In genomic region chr17:57356153-57356721, GRCh38 we compare ENCODE assay signal across 10 cellular contexts.
DNase-seq lines count a peak whose midpoint lies in the region; ATAC-seq and TF ChIP-seq lines count a peak whose summit lies in the region.
"Had no signal": no experiment of that assay in that cellular context is flagged by ENCODE, and none has a peak within 500 bp of the region (broad histone marks: within the 10 kb centered on the region; RNA-seq: fewer than 3 reads in every experiment).

No MANE protein-coding gene starts in this region.

- TF ChIP-seq POLR2A in lower leg skin (IDR thresholded peaks at IDR 0.05) = no peak

- peak overlapping the region in 1 of 2 donors; percentile 33 for H3K4me3 Mint-ChIP-seq in activated T-cell treated with anti-CD3 and anti-CD28 coated beads, Interleukin-2, amount 50 U/mL, for 72 hours
- peak overlapping the region; percentile 19 for H3K4me3 Mint-ChIP-seq in central memory CD8-positive, alpha-beta T cell
- peak overlapping the region; percentile 72 for H3K4me3 Mint-ChIP-seq in stimulated activated memory B cell treated with anti-CD40 and anti-IgM and Interleukin-4, amounts not matched to agents 10 μg/mL and 1 μg/mL and 100 μg/mL, for 72 hours

- H3K27ac Mint-ChIP-seq in activated T-cell treated with anti-CD3 and anti-CD28 coated beads, Interleukin-2, amount 50 U/mL, for 72 hours = peak overlapping the region; percentile 32
- H3K27ac Mint-ChIP-seq in central memory CD8-positive, alpha-beta T cell (ENCODE audit: low read depth) = no peak overlapping the region
- H3K27ac Mint-ChIP-seq in stimulated activated memory B cell treated with anti-CD40 and anti-IgM and Interleukin-4, amounts not matched to agents 10 μg/mL and 1 μg/mL and 100 μg/mL, for 72 hours = peak overlapping the region; percentile 88

- H3K9me3 Mint-ChIP-seq in activated T-cell treated with anti-CD3 and anti-CD28 coated beads, Interleukin-2, amount 50 U/mL, for 72 hours = no peaks in the 10 kb centered on the region
- no peaks in the 10 kb centered on the region for H3K9me3 Mint-ChIP-seq in central memory CD8-positive, alpha-beta T cell
- H3K9me3 Mint-ChIP-seq in stimulated activated memory B cell treated with anti-CD40 and anti-IgM and Interleukin-4, amounts not matched to agents 10 μg/mL and 1 μg/mL and 100 μg/mL, for 72 hours = no peaks in the 10 kb centered on the region

- H3K36me3 Mint-ChIP-seq in activated T-cell treated with anti-CD3 and anti-CD28 coated beads, Interleukin-2, amount 50 U/mL, for 72 hours (ENCODE audit: insufficient read depth in 2 of 2) = peaks cover 0 to 4% of the 10 kb centered on the region in 2 donors
- H3K36me3 Mint-ChIP-seq in central memory CD8-positive, alpha-beta T cell (ENCODE audit: insufficient read depth) = peaks cover 6% of the 10 kb centered on the region
- peaks cover 9% of the 10 kb centered on the region for H3K36me3 Mint-ChIP-seq in stimulated activated memory B cell treated with anti-CD40 and anti-IgM and Interleukin-4, amounts not matched to agents 10 μg/mL and 1 μg/mL and 100 μg/mL, for 72 hours

- 80 to 83% methylated on average over 6 of the region's 6 CpGs for WGBS in lower leg skin, 2 donors

- H3K4me3 ChIP-seq in lower leg skin (ENCODE audit: low read depth, poor library complexity, severe bottlenecking) = no peak overlapping the region
- H3K4me3 ChIP-seq: sigmoid colon had no signal

- TF ChIP-seq CTCF in lower leg skin (IDR thresholded peaks at IDR 0.05) = no peak

- ATAC-seq in activated T-cell treated with anti-CD3 and anti-CD28 coated beads, Interleukin-2, amount 50 U/mL, for 72 hours (replicated peaks in 1 of 2) = no peak
- peak; percentile 14 for ATAC-seq in HG02943 (IDR thresholded peaks at IDR 0.05; ENCODE audit: low read depth, unreplicated experiment)
- no peak for ATAC-seq in central memory CD8-positive, alpha-beta T cell (replicated peaks; ENCODE audit: extremely low read depth, poor library complexity, severe bottlenecking)
- ATAC-seq in stimulated activated memory B cell treated with anti-CD40 and anti-IgM and Interleukin-4, amounts not matched to agents 10 μg/mL and 1 μg/mL and 100 μg/mL, for 72 hours = peak; percentile 27

- intact Hi-C loops in lower leg skin (cut with DNase I; ENCODE audit: low total_unique reads) = no loop called here

- no peak for DNase-seq in activated T-cell treated with anti-CD3 and anti-CD28 coated beads, Interleukin-2, amount 50 U/mL, for 72 hours
- no peak for DNase-seq in activated T-cell treated with anti-CD3 and anti-CD28 coated beads for 4 hours
- DNase-seq in central memory CD8-positive, alpha-beta T cell (ENCODE audit: low spot score in 2 of 2) = no peak
- DNase-seq in HT-29 (ENCODE audit: low spot score) = no peak
- DNase-seq in NCI-H146 treated with DMSO at 0.1 percent for 48 hours (lab: John Stamatoyannopoulos, UW; ENCODE audit: unreplicated experiment) = no peak
- DNase-seq in lower leg skin (ENCODE audit: low spot score in 2 of 2) = no peak
- DNase-seq: activated CD4-positive, alpha-beta T cell treated with anti-CD3 and anti-CD28 coated beads, Interleukin-2, amount 50 U/mL, for 48 hours; sigmoid colon had no signal

- no peaks in the 10 kb centered on the region for H3K27me3 Mint-ChIP-seq in activated T-cell treated with anti-CD3 and anti-CD28 coated beads, Interleukin-2, amount 50 U/mL, for 72 hours (ENCODE audit: low read depth)
- no peaks in the 10 kb centered on the region for H3K27me3 Mint-ChIP-seq in central memory CD8-positive, alpha-beta T cell
- H3K27me3 Mint-ChIP-seq in stimulated activated memory B cell treated with anti-CD40 and anti-IgM and Interleukin-4, amounts not matched to agents 10 μg/mL and 1 μg/mL and 100 μg/mL, for 72 hours = no peaks in the 10 kb centered on the region

- peaks cover 55% of the 10 kb centered on the region for H3K4me1 Mint-ChIP-seq in activated T-cell treated with anti-CD3 and anti-CD28 coated beads, Interleukin-2, amount 50 U/mL, for 72 hours (ENCODE audit: low read depth)
- peaks cover 60% of the 10 kb centered on the region for H3K4me1 Mint-ChIP-seq in central memory CD8-positive, alpha-beta T cell
- H3K4me1 Mint-ChIP-seq in stimulated activated memory B cell treated with anti-CD40 and anti-IgM and Interleukin-4, amounts not matched to agents 10 μg/mL and 1 μg/mL and 100 μg/mL, for 72 hours = peaks cover 55% of the 10 kb centered on the region

Comparison
In these comparisons a context has a peak if more than half of its experiments do, and no peak if none do; other contexts are left out.
1. ATAC-seq: peak in HG02943 (single experiment) and stimulated activated memory B cell treated with anti-CD40 and anti-IgM and Interleukin-4, amounts not matched to agents 10 μg/mL and 1 μg/mL and 100 μg/mL, for 72 hours (single experiment); none in activated T-cell treated with anti-CD3 and anti-CD28 coated beads, Interleukin-2, amount 50 U/mL, for 72 hours (0 of 2) and central memory CD8-positive, alpha-beta T cell (single experiment).